ENCODE assay signal across 14 cellular contexts in genomic region chr6:150617062-150617461, GRCh38.
"Had no signal": no experiment of that assay in that cellular context is flagged by ENCODE, and none has a peak within 500 bp of the region (broad histone marks: within the 10 kb centered on the region; RNA-seq: fewer than 3 reads in every experiment).

No MANE protein-coding gene starts in this region.

- H3K4me1 ChIP-seq: breast epithelium had no signal

- H3K27me3 ChIP-seq: breast epithelium, stomach had no signal

- H3K27ac Mint-ChIP-seq: activated CD4-positive, alpha-beta T cell treated with anti-CD3 and anti-CD28 coated beads, Interleukin-2, amount 10 ng/mL, durations not matched to agents 24 days and 14 days; activated naive CD8-positive, alpha-beta T cell treated with anti-CD3 and anti-CD28 coated beads, Interleukin-2, amount 50 U/mL, for 24 hours; mesothelial cell of epicardium; T-helper 2 cell treated with Interferon-gamma antibody and Interleukin-4, amounts not matched to agents 5 μg/mL and 100 μg/mL, for 36 hours had no signal

- H3K4me1 Mint-ChIP-seq: activated CD4-positive, alpha-beta T cell treated with anti-CD3 and anti-CD28 coated beads, Interleukin-2, amount 10 ng/mL, durations not matched to agents 24 days and 14 days had no signal

- H3K9me3 ChIP-seq: breast epithelium, stomach, thoracic aorta had no signal

- ATAC-seq: activated naive CD8-positive, alpha-beta T cell treated with anti-CD3 and anti-CD28 coated beads, Interleukin-2, amount 50 U/mL, for 24 hours; esophagus mucosa had no signal

- H3K36me3 ChIP-seq: breast epithelium, stomach, thoracic aorta had no signal

- H3K9me3 Mint-ChIP-seq: activated CD4-positive, alpha-beta T cell treated with anti-CD3 and anti-CD28 coated beads, Interleukin-2, amount 10 ng/mL, durations not matched to agents 24 days and 14 days; activated naive CD8-positive, alpha-beta T cell treated with anti-CD3 and anti-CD28 coated beads, Interleukin-2, amount 50 U/mL, for 24 hours; mesothelial cell of epicardium; T-helper 2 cell treated with Interferon-gamma antibody and Interleukin-4, amounts not matched to agents 5 μg/mL and 100 μg/mL, for 36 hours had no signal

- H3K27ac ChIP-seq: thoracic aorta had no signal

- H3K4me3 Mint-ChIP-seq: activated CD4-positive, alpha-beta T cell treated with anti-CD3 and anti-CD28 coated beads, Interleukin-2, amount 10 ng/mL, durations not matched to agents 24 days and 14 days; activated naive CD8-positive, alpha-beta T cell treated with anti-CD3 and anti-CD28 coated beads, Interleukin-2, amount 50 U/mL, for 24 hours; mesothelial cell of epicardium; neural crest cell; T-helper 2 cell treated with Interferon-gamma antibody and Interleukin-4, amounts not matched to agents 5 μg/mL and 100 μg/mL, for 36 hours had no signal

- DNase-seq: activated CD4-positive, alpha-beta T cell treated with anti-CD3 and anti-CD28 coated beads, Interleukin-2, amount 10 ng/mL, durations not matched to agents 24 days and 14 days; activated CD4-positive, CD25-positive, alpha-beta regulatory T cell; activated CD8-positive, alpha-beta memory T cell treated with anti-CD3 and anti-CD28 coated beads, Interleukin-2, amount 50 U/mL, for 48 hours; activated naive CD4-positive, alpha-beta T cell; activated naive CD8-positive, alpha-beta T cell treated with anti-CD3 and anti-CD28 coated beads, Interleukin-2, amount 50 U/mL, for 24 hours; aorta; stomach had no signal

- H3K4me3 ChIP-seq: breast epithelium, skin epidermis, stomach, thoracic aorta had no signal
